23 cellular contexts compared by ENCODE assay signal in the genomic region with DNA sequence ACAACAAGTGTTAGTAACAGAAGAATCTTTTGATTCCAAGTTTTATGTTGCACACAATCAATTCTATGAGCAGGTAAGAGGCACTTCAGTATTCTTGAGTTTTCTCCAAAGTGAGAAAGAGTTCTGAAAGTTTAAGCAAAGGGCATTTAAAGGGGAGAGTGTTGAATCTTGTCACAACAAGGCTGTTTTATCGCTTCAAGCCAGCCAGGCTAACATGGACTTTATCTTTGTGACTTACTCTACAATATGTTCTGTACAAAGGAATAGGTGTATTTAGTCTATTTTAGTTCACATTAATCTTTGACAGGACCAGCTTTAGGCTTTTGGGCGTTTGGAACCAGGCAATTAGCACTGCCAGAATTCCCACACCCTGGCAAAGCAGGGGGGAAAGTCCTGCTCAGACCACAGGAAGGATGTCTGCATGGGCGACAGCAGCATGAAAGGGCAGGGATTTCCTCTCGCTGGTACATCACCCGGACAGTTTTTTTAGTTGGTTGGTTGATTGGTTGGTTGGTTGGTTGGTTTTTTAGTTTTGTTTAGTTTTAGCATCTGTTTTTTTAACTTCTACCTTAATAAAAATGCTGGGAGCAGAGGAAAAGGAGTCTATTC.
DNase-seq lines count a peak whose midpoint lies in the region; ATAC-seq, FAIRE-seq and TF ChIP-seq lines count a peak whose summit lies in the region.
"Had no signal": no experiment of that assay in that cellular context is flagged by ENCODE, and none has a peak within 500 bp of the region (broad histone marks: within the 10 kb centered on the region; RNA-seq: fewer than 3 reads in every experiment).

No MANE protein-coding gene starts in this region.

- H2AFZ ChIP-seq in GM12878 (ENCODE audit: control insufficient read depth, low read depth, low read length), result no peak overlapping the region

- peaks cover 9% of the 10 kb centered on the region for H3K36me3 Mint-ChIP-seq in nephron (ENCODE audit: low read depth)

- H3K27ac ChIP-seq in GM12878 (ENCODE audit: control insufficient read depth, insufficient read depth) (peak overlapping the region; percentile 45), kidney (ENCODE audit: low read depth in 2 of 2, low read length in 2 of 2) (no peak overlapping the region)
- H3K27ac ChIP-seq: brain microvascular endothelial cell, pancreas, right lobe of liver, upper lobe of left lung had no signal

- H3K9me3 ChIP-seq in GM12878 (replicated peaks; ENCODE audit: control insufficient read depth, insufficient read depth, low read length) (peaks cover 6% of the 10 kb centered on the region; the same call in 2 of the 3 replicates), kidney (ENCODE audit: control insufficient read depth in 1 of 2, low read length in 2 of 2) (no peaks in the 10 kb centered on the region)
- H3K9me3 ChIP-seq: pancreas, right lobe of liver, SK-N-SH, upper lobe of left lung had no signal

- H3K4me1 Mint-ChIP-seq in nephron, result peaks cover 61% of the 10 kb centered on the region

- TF ChIP-seq CTCF in GM12878 (IDR thresholded peaks at IDR 0.05 in 2 of 3, conservative IDR thresholded peaks at IDR 0.05 in 1 of 3; ENCODE audit: control insufficient read depth in 2 of 3, extremely low read depth in 1 of 3, insufficient read depth in 1 of 3, low read depth in 3 of 3, low read length in 3 of 3) (no peak), nephron (IDR thresholded peaks at IDR 0.05; ENCODE audit: unreplicated experiment in 3 of 3) (no peak), kidney (IDR thresholded peaks at IDR 0.05; ENCODE audit: borderline replicate concordance, extremely low read depth, insufficient read depth) (no peak)

- peak overlapping the region; percentile 1 to 54 (median 3) for H3K27ac Mint-ChIP-seq in nephron
- H3K27ac Mint-ChIP-seq: activated CD8-positive, alpha-beta T cell treated with anti-CD3 and anti-CD28 coated beads, Interleukin-2, amount 10 ng/mL, durations not matched to agents 7 days and 5 days had no signal

- POLR2A ChIA-PET in GM12878 (lab: Charles Lee), result interaction anchor here (0.7 to 2.1 kb wide), 3 partner anchors 9 to 10 kb away, joined by 3 to 12 read pairs (median 8); no protein-coding TSS in a partner anchor

- CTCF ChIA-PET in GM12878 (lab: Yijun Ruan, JAX), result interaction anchor here (0.9 to 1.6 kb wide), 5 partner anchors 8 to 40 kb away, joined by 3 to 4 read pairs (median 3); no protein-coding TSS in a partner anchor

- H3K27me3 Mint-ChIP-seq in nephron (ENCODE audit: low read depth), result no peaks in the 10 kb centered on the region
- H3K27me3 Mint-ChIP-seq: naive thymus-derived CD4-positive, alpha-beta T cell had no signal

- H3K36me3 ChIP-seq in GM12878 (ENCODE audit: control insufficient read depth in 2 of 2, insufficient read depth in 2 of 2, low read length in 1 of 2) (no peaks in the 10 kb centered on the region), kidney (ENCODE audit: control insufficient read depth in 1 of 2, insufficient read depth in 2 of 2, low read length in 2 of 2) (no peaks in the 10 kb centered on the region)
- H3K36me3 ChIP-seq: brain microvascular endothelial cell, pancreas, right lobe of liver, upper lobe of left lung had no signal

- no peak for FAIRE-seq in GM12878 (lab: Jason Lieb, UNC)
- FAIRE-seq in kidney (lab: Jason Lieb, UNC), result no peak
- FAIRE-seq: colon, endometrium, pancreas had no signal

- no peaks in the 10 kb centered on the region for H3K27me3 ChIP-seq in GM12878 (replicated peaks in 1 of 2; ENCODE audit: control insufficient read depth in 2 of 2, insufficient read depth in 2 of 2, low read length in 1 of 2)
- H3K27me3 ChIP-seq: brain microvascular endothelial cell, pancreas, right lobe of liver, upper lobe of left lung had no signal

- H3K4me1 ChIP-seq in GM12878 (ENCODE audit: control insufficient read depth, insufficient read depth, low read length), result peaks cover 25% of the 10 kb centered on the region
- H3K4me1 ChIP-seq in kidney (ENCODE audit: control insufficient read depth in 1 of 2, insufficient read depth in 1 of 2, low read depth in 1 of 2, low read length in 2 of 2), result peaks cover 0 to 11% of the 10 kb centered on the region in 2 donors
- H3K4me1 ChIP-seq: pancreas, right lobe of liver had no signal

- SMC1A ChIA-PET in GM12878 (lab: Charles Lee; ENCODE audit: uncharacterized antibody, unreplicated experiment), result interaction anchor here (1.0 to 5.4 kb wide), 9 partner anchors 8 to 278 kb away, joined by 3 to 40 read pairs (median 4); no protein-coding TSS in a partner anchor

- no TSS peak for BruUV-seq in GM12878 (replicated peaks; lab: Mats Ljungman, UMichigan)

- ATAC-seq in HG02610 (IDR thresholded peaks at IDR 0.05; ENCODE audit: unreplicated experiment), result peak; percentile 64
- ATAC-seq in GM12878, result peak; percentile 77
- ATAC-seq: activated CD4-positive, CD25-positive, alpha-beta regulatory T cell treated with anti-CD3 and anti-CD28 coated beads, Interleukin-2, amount 50 U/mL, for 24 hours; activated CD8-positive, alpha-beta T cell treated with anti-CD3 and anti-CD28 coated beads, Interleukin-2, amount 10 ng/mL, durations not matched to agents 7 days and 5 days; naive thymus-derived CD4-positive, alpha-beta T cell; pancreas; right lobe of liver had no signal

- TF ChIP-seq EP300 in GM12878 (IDR thresholded peaks at IDR 0.05; ENCODE audit: borderline replicate concordance in 1 of 2, control insufficient read depth in 1 of 2, low read depth in 2 of 2, low read length in 2 of 2), result no peak

- H3K4me3 ChIP-seq in GM12878, result no peak overlapping the region
- H3K4me3 ChIP-seq in kidney (ENCODE audit: low read length in 2 of 2), result no peak overlapping the region
- H3K4me3 ChIP-seq: pancreas, right lobe of liver, upper lobe of left lung had no signal

- H4K20me1 ChIP-seq in GM12878 (ENCODE audit: control insufficient read depth, insufficient read depth), result no peaks in the 10 kb centered on the region

- no peak for TF ChIP-seq RAD21 in GM12878 (IDR thresholded peaks at IDR 0.05; ENCODE audit: insufficient read depth, low read depth, low read length)

- in situ Hi-C loops in GM12878 (cut with MboI), result loop anchor here (25.0 kb wide), 1 partner anchor 389 kb away; the partner anchor contains the start of gene SOX4

- RAD21 ChIA-PET in GM12878 (lab: Charles Lee; ENCODE audit: unreplicated experiment), result interaction anchor here (1.1 to 3.8 kb wide), 7 partner anchors 8 to 175 kb away, joined by 4 to 21 read pairs (median 5); no protein-coding TSS in a partner anchor

- 26% methylated on average over 5 of the region's 5 CpGs for WGBS in GM12878 (ENCODE audit: insufficient coverage, insufficient replicate concordance, low lambda C conversion rate, missing lambda C conversion rate)

- peak overlapping the region; percentile 54; the same call in 1 of the 2 replicates for H3K4me2 ChIP-seq in GM12878 (ENCODE audit: control insufficient read depth, insufficient read depth)
- H3K4me2 ChIP-seq: SK-N-SH had no signal

- no peak overlapping the region for H3K4me3 Mint-ChIP-seq in nephron
- H3K4me3 Mint-ChIP-seq: activated CD8-positive, alpha-beta T cell treated with anti-CD3 and anti-CD28 coated beads, Interleukin-2, amount 10 ng/mL, durations not matched to agents 7 days and 5 days; naive thymus-derived CD4-positive, alpha-beta T cell had no signal

- no peak overlapping the region for H3K9ac ChIP-seq in GM12878 (ENCODE audit: control insufficient read depth, insufficient read depth, low read length)
- no peak overlapping the region for H3K9ac ChIP-seq in kidney (ENCODE audit: low read length in 2 of 2)
- H3K9ac ChIP-seq: SK-N-SH had no signal

- no peak for TF ChIP-seq POLR2A in GM12878 (IDR thresholded peaks at IDR 0.05; ENCODE audit: low read depth, low read length)

- H3K9me3 Mint-ChIP-seq in nephron, result peaks cover 3% of the 10 kb centered on the region

- intact Hi-C loops in GM12878 (cut with micrococcal nuclease; ENCODE audit: unreplicated experiment), result no loop called here
- intact Hi-C loops in kidney (cut with DNase I), result no loop called here

- H3K79me2 ChIP-seq in GM12878 (ENCODE audit: control insufficient read depth, insufficient read depth, low read length), result no peaks in the 10 kb centered on the region

- DNase-seq in Daoy (ENCODE audit: low read depth), result peak; percentile 46
- no peak for DNase-seq in GM12878 (ENCODE audit: low read depth, low spot score)
- DNase-seq in kidney, result no peak
- DNase-seq in effector CD4-positive, alpha-beta T cell, result no peak
- no peak for DNase-seq in NCI-H1105 treated with DMSO at 0.1 percent for 48 hours (lab: John Stamatoyannopoulos, UW)
- DNase-seq in superior temporal gyrus (ENCODE audit: extremely low spot score), result no peak
- DNase-seq: activated CD8-positive, alpha-beta T cell treated with anti-CD3 and anti-CD28 coated beads, Interleukin-2, amount 10 ng/mL, durations not matched to agents 7 days and 5 days; brain microvascular endothelial cell; naive thymus-derived CD4-positive, alpha-beta T cell; NCI-H1105; NCI-H2029 treated with DMSO at 0.1 percent for 48 hours; NCI-H510A; pancreas; right lobe of liver; RPMI8226; SK-N-SH; T1000; upper lobe of left lung had no signal

TF ChIP-seq in GM12878, 131 proteins besides CTCF, POLR2A, EP300 and RAD21 (continues in another document):
- TF ChIP-seq ZZZ3 (IDR thresholded peaks at IDR 0.05; ENCODE audit: control insufficient read depth, insufficient read length, low read depth) (no peak), BRCA1 (IDR thresholded peaks at IDR 0.05; ENCODE audit: low read depth, low read length) (no peak), IKZF1 (conservative IDR thresholded peaks at IDR 0.05) (peak; percentile 75), TCF12 (IDR thresholded peaks at IDR 0.05; ENCODE audit: low read depth, low read length) (no peak), HCFC1 (IDR thresholded peaks at IDR 0.05; ENCODE audit: low read length) (no peak), ELK1 (IDR thresholded peaks at IDR 0.05; ENCODE audit: low read depth, low read length) (no peak), STAT3 (IDR thresholded peaks at IDR 0.05; ENCODE audit: low read depth, low read length) (no peak)
